Comparison of ENCODE assay signal across 18 cellular contexts in the genomic region with DNA sequence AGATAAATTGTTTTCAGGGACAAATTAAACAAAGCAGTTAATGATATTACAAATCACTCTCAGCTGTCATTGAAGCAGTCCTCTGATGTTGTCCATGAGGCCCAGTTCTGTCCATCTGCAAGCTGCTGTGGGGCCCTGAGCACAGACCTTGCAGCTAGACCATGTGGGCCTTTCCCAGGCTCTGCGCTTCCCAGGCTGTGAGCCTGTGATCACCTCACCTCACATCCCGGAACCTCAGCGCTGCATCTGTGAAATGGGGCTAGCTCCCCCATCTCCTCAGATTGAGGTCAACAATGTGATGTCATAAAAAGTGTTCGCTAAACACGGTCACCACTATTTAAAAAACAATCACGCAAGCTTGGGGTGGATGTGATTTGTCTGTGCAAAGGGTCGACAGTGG. TPM values are rescaled to one million over a fixed set of nuclear protein-coding genes. Genes with fewer than 3 reads are reported as not detected.
A peak's percentile ranks its signal among the peaks of the same experiment; 100 is the strongest.
DNase-seq lines count a peak whose midpoint lies in the region; ATAC-seq and TF ChIP-seq lines count a peak whose summit lies in the region.
"Had no signal": no experiment of that assay in that cellular context is flagged by ENCODE, and none has a peak within 500 bp of the region (broad histone marks: within the 10 kb centered on the region; RNA-seq: fewer than 3 reads in every experiment).

No MANE protein-coding gene starts in this region.

- H3K4me3 ChIP-seq in left ventricle myocardium inferior, result no peak overlapping the region
- H3K4me3 ChIP-seq in neural cell (ENCODE audit: low read length), result peak overlapping the region; percentile 49
- no peak overlapping the region for H3K4me3 ChIP-seq in upper lobe of right lung
- H3K4me3 ChIP-seq: BLaER1, GM23248 had no signal

- no peaks in the 10 kb centered on the region for H4K20me1 ChIP-seq in neural cell (ENCODE audit: insufficient read depth)
- H4K20me1 ChIP-seq: BLaER1 had no signal

- no peak for TF ChIP-seq CTCF in left ventricle myocardium inferior (IDR thresholded peaks at IDR 0.05; ENCODE audit: borderline replicate concordance)
- no peak for TF ChIP-seq CTCF in neural cell (IDR thresholded peaks at IDR 0.05; ENCODE audit: poor library complexity, severe bottlenecking)
- no peak for TF ChIP-seq CTCF in upper lobe of right lung (IDR thresholded peaks at IDR 0.05)

- no peak for TF ChIP-seq EP300 in neural cell (conservative IDR thresholded peaks at IDR 0.05; ENCODE audit: poor library complexity, severe bottlenecking)

- no peak overlapping the region for H3K27ac ChIP-seq in left ventricle myocardium inferior (replicated peaks)
- H3K27ac ChIP-seq in neural cell (ENCODE audit: low read length), result peak overlapping the region; percentile 86
- H3K27ac ChIP-seq in upper lobe of right lung, result no peak overlapping the region
- H3K27ac ChIP-seq: 22Rv1, BLaER1, C4-2B, GM23248 had no signal

- no peak for ATAC-seq in upper lobe of right lung
- ATAC-seq in esophagus mucosa, result no peak
- ATAC-seq: CD8-positive, alpha-beta T cell had no signal

- no peak for TF ChIP-seq RAD21 in neural cell (conservative IDR thresholded peaks at IDR 0.05)

- H3K9ac ChIP-seq in neural cell (ENCODE audit: low read length), result peak overlapping the region; percentile 60
- H3K9ac ChIP-seq: BLaER1, GM23248 had no signal

- peak overlapping the region; percentile 41 for H3K4me2 ChIP-seq in neural cell (ENCODE audit: low read length)
- H3K4me2 ChIP-seq: BLaER1 had no signal

- intact Hi-C loops in cardiac septum (cut with DNase I), result loop anchor here (10.0 kb wide), 1 partner anchor 530 kb away; no protein-coding TSS in a partner anchor
- intact Hi-C loops in left ventricle myocardium inferior (cut with micrococcal nuclease), result no loop called here
- intact Hi-C loops in upper lobe of right lung (cut with DNase I), result no loop called here

- peaks cover 62% of the 10 kb centered on the region for H3K27me3 ChIP-seq in left ventricle myocardium inferior (ENCODE audit: low read depth)
- no peaks in the 10 kb centered on the region for H3K27me3 ChIP-seq in neural cell (ENCODE audit: insufficient read depth, low read depth, low read length)
- H3K27me3 ChIP-seq in upper lobe of right lung, result peaks cover 12% of the 10 kb centered on the region
- H3K27me3 ChIP-seq: BLaER1 had no signal

- H3F3A ChIP-seq in neural cell (ENCODE audit: insufficient read depth, low read length, poor library complexity, severe bottlenecking), result no peaks in the 10 kb centered on the region

- no peaks in the 10 kb centered on the region for H3K79me2 ChIP-seq in neural cell (replicated peaks; ENCODE audit: insufficient read depth, low read length)

- H3K4me1 ChIP-seq in left ventricle myocardium inferior (no peaks in the 10 kb centered on the region), upper lobe of right lung (no peaks in the 10 kb centered on the region)
- H3K4me1 ChIP-seq: BLaER1, Caco-2 had no signal

- no peaks in the 10 kb centered on the region for H3K36me3 ChIP-seq in left ventricle myocardium inferior
- H3K36me3 ChIP-seq in neural cell (ENCODE audit: insufficient read depth, low read length), result no peaks in the 10 kb centered on the region
- H3K36me3 ChIP-seq in upper lobe of right lung, result no peaks in the 10 kb centered on the region
- H3K36me3 ChIP-seq: BLaER1 had no signal

- H3K9me3 ChIP-seq in left ventricle myocardium inferior (replicated peaks) (no peaks in the 10 kb centered on the region), neural cell (ENCODE audit: low read length) (no peaks in the 10 kb centered on the region), upper lobe of right lung (no peaks in the 10 kb centered on the region)
- H3K9me3 ChIP-seq: BLaER1, Caco-2 had no signal

- no peaks in the 10 kb centered on the region for H3K9me2 ChIP-seq in neural cell (ENCODE audit: insufficient read depth, low read length)

- DNase-seq in cardiac septum (ENCODE audit: low spot score), result peak; percentile 26
- DNase-seq in left ventricle myocardium inferior, result no peak
- DNase-seq in upper lobe of right lung, result peak; percentile 43
- DNase-seq in NCI-H774 (lab: John Stamatoyannopoulos, UW), result no peak
- no peak for DNase-seq in stimulated activated CD4-positive, alpha-beta T cell treated with anti-CD3 and anti-CD28 coated beads, Interleukin-4, amount 100 ng/mL, for 24 hours
- DNase-seq: Caco-2; CD4-positive, CD25-positive, alpha-beta regulatory T cell; DMS153; DND-41; GM23248; H7; HCEC 1CT had no signal

- no peak overlapping the region for H2AFZ ChIP-seq in neural cell (ENCODE audit: low read depth, low read length)
- H2AFZ ChIP-seq: GM23248 had no signal

TF ChIP-seq in neural cell, 6 proteins besides CTCF, POLR2A, EP300 and RAD21:
- no peak for TF ChIP-seq TAF1 (IDR thresholded peaks at IDR 0.05; ENCODE audit: low read depth)
- TF ChIP-seq SMC3 (conservative IDR thresholded peaks at IDR 0.05; ENCODE audit: poor library complexity), result no peak
- TF ChIP-seq, protein P1, sequence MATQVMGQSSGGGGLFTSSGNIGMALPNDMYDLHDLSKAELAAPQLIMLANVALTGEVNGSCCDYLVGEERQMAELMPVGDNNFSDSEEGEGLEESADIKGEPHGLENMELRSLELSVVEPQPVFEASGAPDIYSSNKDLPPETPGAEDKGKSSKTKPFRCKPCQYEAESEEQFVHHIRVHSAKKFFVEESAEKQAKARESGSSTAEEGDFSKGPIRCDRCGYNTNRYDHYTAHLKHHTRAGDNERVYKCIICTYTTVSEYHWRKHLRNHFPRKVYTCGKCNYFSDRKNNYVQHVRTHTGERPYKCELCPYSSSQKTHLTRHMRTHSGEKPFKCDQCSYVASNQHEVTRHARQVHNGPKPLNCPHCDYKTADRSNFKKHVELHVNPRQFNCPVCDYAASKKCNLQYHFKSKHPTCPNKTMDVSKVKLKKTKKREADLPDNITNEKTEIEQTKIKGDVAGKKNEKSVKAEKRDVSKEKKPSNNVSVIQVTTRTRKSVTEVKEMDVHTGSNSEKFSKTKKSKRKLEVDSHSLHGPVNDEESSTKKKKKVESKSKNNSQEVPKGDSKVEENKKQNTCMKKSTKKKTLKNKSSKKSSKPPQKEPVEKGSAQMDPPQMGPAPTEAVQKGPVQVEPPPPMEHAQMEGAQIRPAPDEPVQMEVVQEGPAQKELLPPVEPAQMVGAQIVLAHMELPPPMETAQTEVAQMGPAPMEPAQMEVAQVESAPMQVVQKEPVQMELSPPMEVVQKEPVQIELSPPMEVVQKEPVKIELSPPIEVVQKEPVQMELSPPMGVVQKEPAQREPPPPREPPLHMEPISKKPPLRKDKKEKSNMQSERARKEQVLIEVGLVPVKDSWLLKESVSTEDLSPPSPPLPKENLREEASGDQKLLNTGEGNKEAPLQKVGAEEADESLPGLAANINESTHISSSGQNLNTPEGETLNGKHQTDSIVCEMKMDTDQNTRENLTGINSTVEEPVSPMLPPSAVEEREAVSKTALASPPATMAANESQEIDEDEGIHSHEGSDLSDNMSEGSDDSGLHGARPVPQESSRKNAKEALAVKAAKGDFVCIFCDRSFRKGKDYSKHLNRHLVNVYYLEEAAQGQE (IDR thresholded peaks at IDR 0.05; ENCODE audit: borderline replicate concordance), result no peak
- TF ChIP-seq MXI1 (conservative IDR thresholded peaks at IDR 0.05; ENCODE audit: poor library complexity, severe bottlenecking), result no peak
- TF ChIP-seq POLR2AphosphoS5 (IDR thresholded peaks at IDR 0.05), result no peak
- TF ChIP-seq EZH2 (IDR thresholded peaks at IDR 0.05; ENCODE audit: borderline replicate concordance, insufficient read depth, low read length, poor library complexity, severe bottlenecking), result no peak

RNA-seq across cellular contexts. Expression of a gene that starts 51.9 kb away (rescaled TPM):
- 112 TPM for total RNA-seq in cardiac septum
- total RNA-seq in left ventricle myocardium inferior, result 161 TPM
- polyA plus RNA-seq in neural cell, result 48.4 and 55.2 TPM in 2 replicates
- polyA minus RNA-seq in neural cell, result 28.1 and 28.7 TPM in 2 replicates
- 21.7 TPM for total RNA-seq in upper lobe of right lung
- 34.2 TPM for total RNA-seq in esophagus mucosa

Comparison
In these comparisons a context has a peak if more than half of its experiments do, and no peak if none do; other contexts are left out.
1. DNase-seq: peak in cardiac septum (single experiment) and upper lobe of right lung (single experiment); none in left ventricle myocardium inferior (single experiment), NCI-H774 (single experiment) and stimulated activated CD4-positive, alpha-beta T cell treated with anti-CD3 and anti-CD28 coated beads, Interleukin-4, amount 100 ng/mL, for 24 hours (single experiment).